In genomic region chr15:78682693-78683410, GRCh38 we compare ENCODE assay signal across 21 cellular contexts. TPM values are rescaled to one million over a fixed set of nuclear protein-coding genes. Genes with fewer than 3 reads are reported as not detected.
"Had no signal": no experiment of that assay in that cellular context is flagged by ENCODE, and none has a peak within 500 bp of the region (broad histone marks: within the 10 kb centered on the region; RNA-seq: fewer than 3 reads in every experiment).

No MANE protein-coding gene starts in this region.

- H3K27me3 ChIP-seq: ascending aorta, colonic mucosa, esophagus squamous epithelium, gastrocnemius medialis, upper lobe of right lung had no signal

- H3K27ac ChIP-seq: ascending aorta, colonic mucosa, gastrocnemius medialis, thoracic aorta, upper lobe of right lung had no signal

- H3K4me3 ChIP-seq: ascending aorta, colonic mucosa, esophagus squamous epithelium, gastrocnemius medialis, mucosa of descending colon, thoracic aorta, upper lobe of right lung had no signal

- ATAC-seq: activated naive CD4-positive, alpha-beta T cell treated with anti-CD3 and anti-CD28 coated beads, Interleukin-2, amount 50 U/mL, for 72 hours; gastrocnemius medialis; mucosa of descending colon; upper lobe of right lung had no signal

- H3K4me1 ChIP-seq: ascending aorta, colonic mucosa, gastrocnemius medialis, upper lobe of right lung had no signal

- DNase-seq: activated B cell treated with CpG ODN at 0.5 μM for 24 hours; activated CD4-positive, alpha-beta T cell treated with anti-CD3 and anti-CD28 coated beads for 4 hours; activated CD4-positive, alpha-beta T cell treated with anti-CD3 and anti-CD28 coated beads, Interleukin-2, amount 50 U/mL, for 48 hours; activated T-cell treated with anti-CD3 and anti-CD28 coated beads for 4 hours; colonic mucosa; esophagus squamous epithelium; gastrocnemius medialis; hypothalamus; mucosa of descending colon; retina; stimulated activated CD4-positive, alpha-beta T cell treated with anti-CD3 and anti-CD28 coated beads, Interleukin-4, amount 100 ng/mL, for 1 hour; stimulated activated naive CD4-positive, alpha-beta T cell; T1000; upper lobe of right lung had no signal

- H3K9me3 ChIP-seq: ascending aorta, colonic mucosa, esophagus squamous epithelium, gastrocnemius medialis, mucosa of descending colon, thoracic aorta, upper lobe of right lung had no signal

- H3K36me3 ChIP-seq: ascending aorta, colonic mucosa, esophagus squamous epithelium, gastrocnemius medialis, thoracic aorta, upper lobe of right lung had no signal

RNA-seq across cellular contexts. Expression of gene CHRNB4, which starts 41.8 kb away (rescaled TPM):
- total RNA-seq: activated B cell treated with CpG ODN at 0.5 μM for 24 hours; activated naive CD4-positive, alpha-beta T cell treated with anti-CD3 and anti-CD28 coated beads, Interleukin-2, amount 50 U/mL, for 72 hours; activated T-helper 1 cell treated with anti-CD3 and anti-CD28 coated beads, Interleukin-12 subunit alpha, Interleukin-12 subunit beta, Interleukin-2, Interleukin-4 antibody, amounts not matched to agents 30 ng/mL and 10 ng/mL and 1 ng/mL, durations not matched to agents 14 hours and 24 hours and 36 hours; ascending aorta; gastrocnemius medialis; liver; osteocyte; T-helper 1 cell treated with Interleukin-12 subunit alpha and Interleukin-12 subunit beta and Interleukin-4 antibody, amounts not matched to agents 30 ng/mL and 1 ng/mL, for 36 hours; thoracic aorta; upper lobe of right lung had no signal
